In genomic region chr1:30681782-30682181, GRCh38 we compare ENCODE assay signal across 29 cellular contexts. TPM values are rescaled to one million over a fixed set of nuclear protein-coding genes. Genes with fewer than 3 reads are reported as not detected.
"Had no signal": no experiment of that assay in that cellular context is flagged by ENCODE, and none has a peak within 500 bp of the region (broad histone marks: within the 10 kb centered on the region; RNA-seq: fewer than 3 reads in every experiment).

No MANE protein-coding gene starts in this region.

- H3K4me1 ChIP-seq: right lobe of liver had no signal

- ATAC-seq: activated T-cell treated with anti-CD3 and anti-CD28 coated beads, Interleukin-2, amount 50 U/mL, for 4 hours; effector memory CD8-positive, alpha-beta T cell; left cardiac atrium; right lobe of liver had no signal

- H3K9me3 Mint-ChIP-seq: activated naive CD8-positive, alpha-beta T cell treated with anti-CD3 and anti-CD28 coated beads for 36 hours; activated T-cell treated with anti-CD3 and anti-CD28 coated beads, Interleukin-2, amount 50 U/mL, for 4 hours; central memory CD8-positive, alpha-beta T cell; effector memory CD8-positive, alpha-beta T cell had no signal

- H3K4me3 Mint-ChIP-seq: activated naive CD8-positive, alpha-beta T cell treated with anti-CD3 and anti-CD28 coated beads for 36 hours; activated T-cell treated with anti-CD3 and anti-CD28 coated beads, Interleukin-2, amount 50 U/mL, for 4 hours; central memory CD8-positive, alpha-beta T cell; effector memory CD8-positive, alpha-beta T cell; memory B cell; nephron; type B pancreatic cell had no signal

- H3K4me1 Mint-ChIP-seq: central memory CD8-positive, alpha-beta T cell; memory B cell had no signal

- H3K27me3 ChIP-seq: right lobe of liver had no signal

- H3K27ac Mint-ChIP-seq: activated naive CD8-positive, alpha-beta T cell treated with anti-CD3 and anti-CD28 coated beads for 36 hours; effector memory CD8-positive, alpha-beta T cell; memory B cell; nephron; type B pancreatic cell had no signal

- H3K27ac ChIP-seq: breast epithelium, dorsolateral prefrontal cortex, neutrophil, right lobe of liver, thoracic aorta had no signal

- H3K36me3 ChIP-seq: breast epithelium, esophagus muscularis mucosa, heart right ventricle, neutrophil, right lobe of liver, thoracic aorta had no signal

- H3K9me3 ChIP-seq: breast epithelium, esophagus muscularis mucosa, heart right ventricle, right lobe of liver, thoracic aorta had no signal

- DNase-seq: activated CD4-positive, alpha-beta T cell treated with anti-CD3 and anti-CD28 coated beads for 4 hours; activated CD4-positive, alpha-beta T cell treated with anti-CD3 and anti-CD28 coated beads, Interleukin-2, amount 50 U/mL, for 48 hours; activated CD4-positive, CD25-positive, alpha-beta regulatory T cell; activated CD8-positive, alpha-beta memory T cell treated with anti-CD3 and anti-CD28 coated beads, Interleukin-2, amount 50 U/mL, for 48 hours; activated naive CD4-positive, alpha-beta T cell treated with Interleukin-2 at 50 U/mL for 16 hours; activated naive CD8-positive, alpha-beta T cell treated with anti-CD3 and anti-CD28 coated beads for 36 hours; activated T-cell treated with anti-CD3 and anti-CD28 coated beads, Interleukin-2, amount 50 U/mL, for 4 hours; effector memory CD8-positive, alpha-beta T cell; heart right ventricle; islet precursor cell; left cardiac atrium; right lobe of liver; stimulated activated CD4-positive, alpha-beta T cell treated with anti-CD3 and anti-CD28 coated beads, Interleukin-2, amount 100 ng/mL, for 48 hours; stimulated activated CD8-positive, alpha-beta memory T cell treated with anti-CD3 and anti-CD28 coated beads, Interleukin-4, amount 100 ng/mL, for 48 hours; stimulated activated naive CD4-positive, alpha-beta T cell; T-helper 1 cell had no signal

- H3K4me3 ChIP-seq: breast epithelium, dorsolateral prefrontal cortex, esophagus muscularis mucosa, heart right ventricle, right lobe of liver, smooth muscle cell, thoracic aorta had no signal

- H3K36me3 Mint-ChIP-seq: activated naive CD8-positive, alpha-beta T cell treated with anti-CD3 and anti-CD28 coated beads for 36 hours; type B pancreatic cell had no signal

RNA-seq across cellular contexts. Expression of gene MATN1, which starts 41.6 kb away (rescaled TPM):
- total RNA-seq: breast epithelium, esophagus muscularis mucosa, fibroblast of villous mesenchyme, heart right ventricle, left cardiac atrium, lower leg skin, myocyte, right lobe of liver had no signal
